9 cellular contexts compared by ENCODE assay signal in genomic region chr17:79779088-79779529, GRCh38. TPM values are rescaled to one million over a fixed set of nuclear protein-coding genes. Genes with fewer than 3 reads are reported as not detected.
DNase-seq lines count a peak whose midpoint lies in the region; TF ChIP-seq lines count a peak whose summit lies in the region.
"Had no signal": no experiment of that assay in that cellular context is flagged by ENCODE, and none has a peak within 500 bp of the region (broad histone marks: within the 10 kb centered on the region; RNA-seq: fewer than 3 reads in every experiment).

No MANE protein-coding gene starts in this region.

- no peaks in the 10 kb centered on the region for H3K36me3 ChIP-seq in SU-DHL-6 (ENCODE audit: low read length)
- no peaks in the 10 kb centered on the region for H3K36me3 ChIP-seq in smooth muscle cell (ENCODE audit: low read depth)

- H3K27me3 ChIP-seq in SU-DHL-6 (ENCODE audit: low read length) (no peaks in the 10 kb centered on the region), smooth muscle cell (ENCODE audit: low read depth) (peaks cover 20% of the 10 kb centered on the region)

- no peak for DNase-seq in T-helper 2 cell treated with Interferon-gamma antibody and Interleukin-4, amounts not matched to agents 5 μg/mL and 100 μg/mL, for 36 hours (ENCODE audit: low spot score)
- DNase-seq in T-helper 2 cell (no peak), foreskin fibroblast (no peak), smooth muscle cell (lab: John Stamatoyannopoulos, UW; ENCODE audit: unreplicated experiment) (no peak), GM19238 (ENCODE audit: insufficient read length, low spot score) (no peak), DMS 273 (lab: John Stamatoyannopoulos, UW; ENCODE audit: unreplicated experiment) (no peak), HuH-7 (ENCODE audit: low spot score) (no peak)

- H3K36me3 Mint-ChIP-seq in T-helper 2 cell treated with Interferon-gamma antibody and Interleukin-4, amounts not matched to agents 5 μg/mL and 100 μg/mL, for 36 hours (ENCODE audit: low read depth) = no peaks in the 10 kb centered on the region

- peak overlapping the region; percentile 75 for H3K4me3 ChIP-seq in SU-DHL-6 (ENCODE audit: insufficient read depth, low read length, poor library complexity, severe bottlenecking)
- H3K4me3 ChIP-seq in foreskin fibroblast (ENCODE audit: low read depth in 1 of 2, low read length in 2 of 2) = peak overlapping the region; percentile 46 to 55
- H3K4me3 ChIP-seq in smooth muscle cell = peak overlapping the region; percentile 85

- TF ChIP-seq CTCF in SU-DHL-6 (IDR thresholded peaks at IDR 0.05; ENCODE audit: insufficient read depth, low read length, poor library complexity, severe bottlenecking) = no peak
- no peak for TF ChIP-seq CTCF in foreskin fibroblast (IDR thresholded peaks at IDR 0.05; ENCODE audit: low read depth, low read length)
- TF ChIP-seq CTCF in smooth muscle cell (IDR thresholded peaks at IDR 0.05; ENCODE audit: borderline replicate concordance, insufficient read depth, poor library complexity, severe bottlenecking) = no peak

- H3K4me3 Mint-ChIP-seq in T-helper 2 cell treated with Interferon-gamma antibody and Interleukin-4, amounts not matched to agents 5 μg/mL and 100 μg/mL, for 36 hours = peak overlapping the region; percentile 86

- H3K9me2 ChIP-seq in SU-DHL-6 (replicated peaks; ENCODE audit: insufficient read depth, low read length) = no peaks in the 10 kb centered on the region

- H3K9me3 ChIP-seq in SU-DHL-6 (ENCODE audit: insufficient read depth, low read length) (no peaks in the 10 kb centered on the region), smooth muscle cell (replicated peaks; ENCODE audit: low read depth) (no peaks in the 10 kb centered on the region)
- H3K9me3 ChIP-seq: tibial nerve had no signal

- H3K27me3 Mint-ChIP-seq in T-helper 2 cell treated with Interferon-gamma antibody and Interleukin-4, amounts not matched to agents 5 μg/mL and 100 μg/mL, for 36 hours (ENCODE audit: low read depth) = peaks cover 54% of the 10 kb centered on the region

- H3K27ac Mint-ChIP-seq in T-helper 2 cell treated with Interferon-gamma antibody and Interleukin-4, amounts not matched to agents 5 μg/mL and 100 μg/mL, for 36 hours = peak overlapping the region; percentile 79

- peaks cover 27% of the 10 kb centered on the region for H3K4me1 Mint-ChIP-seq in T-helper 2 cell treated with Interferon-gamma antibody and Interleukin-4, amounts not matched to agents 5 μg/mL and 100 μg/mL, for 36 hours (ENCODE audit: low read depth)

- H3K27ac ChIP-seq in SU-DHL-6 (ENCODE audit: low read depth, low read length) = peak overlapping the region; percentile 53; the same call in 1 of the 2 replicates
- no peak overlapping the region for H3K27ac ChIP-seq in smooth muscle cell (ENCODE audit: low read depth)

- peaks cover 9% of the 10 kb centered on the region; the same call in 1 of the 2 replicates for H3K79me2 ChIP-seq in SU-DHL-6 (ENCODE audit: insufficient read depth, low read length)
- no peaks in the 10 kb centered on the region for H3K79me2 ChIP-seq in smooth muscle cell (ENCODE audit: low read depth)

- peaks cover 6% of the 10 kb centered on the region for H3F3A ChIP-seq in SU-DHL-6 (ENCODE audit: insufficient read depth)
- peaks cover 8% of the 10 kb centered on the region for H3F3A ChIP-seq in smooth muscle cell (ENCODE audit: low read depth)

- 10% methylated on average over 17 of the region's 17 CpGs for WGBS in smooth muscle cell (ENCODE audit: low lambda C conversion rate)

- H2AFZ ChIP-seq in SU-DHL-6 (ENCODE audit: low read depth, low read length, severe bottlenecking) (no peak overlapping the region), smooth muscle cell (ENCODE audit: low read depth) (peak overlapping the region; percentile 65)

- no peaks in the 10 kb centered on the region for H3K9me3 Mint-ChIP-seq in T-helper 2 cell treated with Interferon-gamma antibody and Interleukin-4, amounts not matched to agents 5 μg/mL and 100 μg/mL, for 36 hours

- H3K9ac ChIP-seq in SU-DHL-6 (ENCODE audit: low read length) (peak overlapping the region; percentile 88), smooth muscle cell (ENCODE audit: low read depth) (no peak overlapping the region)

- peaks cover 25% of the 10 kb centered on the region for H3K4me1 ChIP-seq in smooth muscle cell (ENCODE audit: low read depth)

- H4K20me1 ChIP-seq in SU-DHL-6 (ENCODE audit: low read depth, low read length) = no peaks in the 10 kb centered on the region
- H4K20me1 ChIP-seq in smooth muscle cell (ENCODE audit: low read depth) = peaks cover 15% of the 10 kb centered on the region

- H3K4me2 ChIP-seq in SU-DHL-6 (ENCODE audit: low read depth, low read length, poor library complexity, severe bottlenecking) (peak overlapping the region; percentile 59), smooth muscle cell (peak overlapping the region; percentile 98)

RNA-seq across cellular contexts. Expression of gene CBX2, which starts 1.2 kb away (rescaled TPM):
- total RNA-seq in smooth muscle cell = 4.0 and 7.3 TPM in 2 replicates
- 10.1 and 11.0 TPM in 2 replicates for polyA plus RNA-seq in smooth muscle cell

RNA-seq across cellular contexts. Expression of gene CBX8, which starts 17.8 kb away (rescaled TPM):
- total RNA-seq in smooth muscle cell = 1.9 and 2.6 TPM in 2 replicates
- polyA plus RNA-seq in smooth muscle cell = 4.3 and 9.0 TPM in 2 replicates

RNA-seq across cellular contexts. Expression of gene ENPP7, which starts 48.4 kb away (rescaled TPM):
- not detected in 2 replicates for total RNA-seq in smooth muscle cell
- not detected in 2 replicates for polyA plus RNA-seq in smooth muscle cell
- total RNA-seq: tibial nerve had no signal
